ENCODE assay signal across 1 cellular context in genomic region chr11:66011239-66011784, GRCh38.
TF ChIP-seq lines count a peak whose summit lies in the region.

No MANE protein-coding gene starts in this region.

TF ChIP-seq in GM23338, 12 proteins besides CTCF, POLR2A, EP300 and RAD21 (continued from another document):
- TF ChIP-seq, protein P1, sequence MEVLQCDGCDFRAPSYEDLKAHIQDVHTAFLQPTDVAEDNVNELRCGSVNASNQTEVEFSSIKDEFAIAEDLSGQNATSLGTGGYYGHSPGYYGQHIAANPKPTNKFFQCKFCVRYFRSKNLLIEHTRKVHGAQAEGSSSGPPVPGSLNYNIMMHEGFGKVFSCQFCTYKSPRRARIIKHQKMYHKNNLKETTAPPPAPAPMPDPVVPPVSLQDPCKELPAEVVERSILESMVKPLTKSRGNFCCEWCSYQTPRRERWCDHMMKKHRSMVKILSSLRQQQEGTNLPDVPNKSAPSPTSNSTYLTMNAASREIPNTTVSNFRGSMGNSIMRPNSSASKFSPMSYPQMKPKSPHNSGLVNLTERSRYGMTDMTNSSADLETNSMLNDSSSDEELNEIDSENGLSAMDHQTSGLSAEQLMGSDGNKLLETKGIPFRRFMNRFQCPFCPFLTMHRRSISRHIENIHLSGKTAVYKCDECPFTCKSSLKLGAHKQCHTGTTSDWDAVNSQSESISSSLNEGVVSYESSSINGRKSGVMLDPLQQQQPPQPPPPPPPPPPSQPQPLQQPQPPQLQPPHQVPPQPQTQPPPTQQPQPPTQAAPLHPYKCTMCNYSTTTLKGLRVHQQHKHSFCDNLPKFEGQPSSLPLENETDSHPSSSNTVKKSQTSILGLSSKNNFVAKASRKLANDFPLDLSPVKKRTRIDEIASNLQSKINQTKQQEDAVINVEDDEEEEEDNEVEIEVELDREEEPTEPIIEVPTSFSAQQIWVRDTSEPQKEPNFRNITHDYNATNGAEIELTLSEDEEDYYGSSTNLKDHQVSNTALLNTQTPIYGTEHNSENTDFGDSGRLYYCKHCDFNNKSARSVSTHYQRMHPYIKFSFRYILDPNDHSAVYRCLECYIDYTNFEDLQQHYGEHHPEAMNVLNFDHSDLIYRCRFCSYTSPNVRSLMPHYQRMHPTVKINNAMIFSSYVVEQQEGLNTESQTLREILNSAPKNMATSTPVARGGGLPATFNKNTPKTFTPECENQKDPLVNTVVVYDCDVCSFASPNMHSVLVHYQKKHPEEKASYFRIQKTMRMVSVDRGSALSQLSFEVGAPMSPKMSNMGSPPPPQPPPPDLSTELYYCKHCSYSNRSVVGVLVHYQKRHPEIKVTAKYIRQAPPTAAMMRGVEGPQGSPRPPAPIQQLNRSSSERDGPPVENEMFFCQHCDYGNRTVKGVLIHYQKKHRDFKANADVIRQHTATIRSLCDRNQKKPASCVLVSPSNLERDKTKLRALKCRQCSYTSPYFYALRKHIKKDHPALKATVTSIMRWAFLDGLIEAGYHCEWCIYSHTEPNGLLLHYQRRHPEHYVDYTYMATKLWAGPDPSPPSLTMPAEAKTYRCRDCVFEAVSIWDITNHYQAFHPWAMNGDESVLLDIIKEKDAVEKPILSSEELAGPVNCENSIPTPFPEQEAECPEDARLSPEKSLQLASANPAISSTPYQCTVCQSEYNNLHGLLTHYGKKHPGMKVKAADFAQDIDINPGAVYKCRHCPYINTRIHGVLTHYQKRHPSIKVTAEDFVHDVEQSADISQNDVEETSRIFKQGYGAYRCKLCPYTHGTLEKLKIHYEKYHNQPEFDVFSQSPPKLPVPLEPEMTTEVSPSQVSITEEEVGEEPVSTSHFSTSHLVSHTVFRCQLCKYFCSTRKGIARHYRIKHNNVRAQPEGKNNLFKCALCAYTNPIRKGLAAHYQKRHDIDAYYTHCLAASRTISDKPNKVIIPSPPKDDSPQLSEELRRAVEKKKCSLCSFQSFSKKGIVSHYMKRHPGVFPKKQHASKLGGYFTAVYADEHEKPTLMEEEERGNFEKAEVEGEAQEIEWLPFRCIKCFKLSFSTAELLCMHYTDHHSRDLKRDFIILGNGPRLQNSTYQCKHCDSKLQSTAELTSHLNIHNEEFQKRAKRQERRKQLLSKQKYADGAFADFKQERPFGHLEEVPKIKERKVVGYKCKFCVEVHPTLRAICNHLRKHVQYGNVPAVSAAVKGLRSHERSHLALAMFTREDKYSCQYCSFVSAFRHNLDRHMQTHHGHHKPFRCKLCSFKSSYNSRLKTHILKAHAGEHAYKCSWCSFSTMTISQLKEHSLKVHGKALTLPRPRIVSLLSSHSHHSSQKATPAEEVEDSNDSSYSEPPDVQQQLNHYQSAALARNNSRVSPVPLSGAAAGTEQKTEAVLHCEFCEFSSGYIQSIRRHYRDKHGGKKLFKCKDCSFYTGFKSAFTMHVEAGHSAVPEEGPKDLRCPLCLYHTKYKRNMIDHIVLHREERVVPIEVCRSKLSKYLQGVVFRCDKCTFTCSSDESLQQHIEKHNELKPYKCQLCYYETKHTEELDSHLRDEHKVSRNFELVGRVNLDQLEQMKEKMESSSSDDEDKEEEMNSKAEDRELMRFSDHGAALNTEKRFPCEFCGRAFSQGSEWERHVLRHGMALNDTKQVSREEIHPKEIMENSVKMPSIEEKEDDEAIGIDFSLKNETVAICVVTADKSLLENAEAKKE (CRISPR knock-in tag; IDR thresholded peaks at IDR 0.05): no peak
- TF ChIP-seq, protein P2, sequence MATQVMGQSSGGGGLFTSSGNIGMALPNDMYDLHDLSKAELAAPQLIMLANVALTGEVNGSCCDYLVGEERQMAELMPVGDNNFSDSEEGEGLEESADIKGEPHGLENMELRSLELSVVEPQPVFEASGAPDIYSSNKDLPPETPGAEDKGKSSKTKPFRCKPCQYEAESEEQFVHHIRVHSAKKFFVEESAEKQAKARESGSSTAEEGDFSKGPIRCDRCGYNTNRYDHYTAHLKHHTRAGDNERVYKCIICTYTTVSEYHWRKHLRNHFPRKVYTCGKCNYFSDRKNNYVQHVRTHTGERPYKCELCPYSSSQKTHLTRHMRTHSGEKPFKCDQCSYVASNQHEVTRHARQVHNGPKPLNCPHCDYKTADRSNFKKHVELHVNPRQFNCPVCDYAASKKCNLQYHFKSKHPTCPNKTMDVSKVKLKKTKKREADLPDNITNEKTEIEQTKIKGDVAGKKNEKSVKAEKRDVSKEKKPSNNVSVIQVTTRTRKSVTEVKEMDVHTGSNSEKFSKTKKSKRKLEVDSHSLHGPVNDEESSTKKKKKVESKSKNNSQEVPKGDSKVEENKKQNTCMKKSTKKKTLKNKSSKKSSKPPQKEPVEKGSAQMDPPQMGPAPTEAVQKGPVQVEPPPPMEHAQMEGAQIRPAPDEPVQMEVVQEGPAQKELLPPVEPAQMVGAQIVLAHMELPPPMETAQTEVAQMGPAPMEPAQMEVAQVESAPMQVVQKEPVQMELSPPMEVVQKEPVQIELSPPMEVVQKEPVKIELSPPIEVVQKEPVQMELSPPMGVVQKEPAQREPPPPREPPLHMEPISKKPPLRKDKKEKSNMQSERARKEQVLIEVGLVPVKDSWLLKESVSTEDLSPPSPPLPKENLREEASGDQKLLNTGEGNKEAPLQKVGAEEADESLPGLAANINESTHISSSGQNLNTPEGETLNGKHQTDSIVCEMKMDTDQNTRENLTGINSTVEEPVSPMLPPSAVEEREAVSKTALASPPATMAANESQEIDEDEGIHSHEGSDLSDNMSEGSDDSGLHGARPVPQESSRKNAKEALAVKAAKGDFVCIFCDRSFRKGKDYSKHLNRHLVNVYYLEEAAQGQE (IDR thresholded peaks at IDR 0.05; ENCODE audit: unreplicated experiment): no peak
- no peak for TF ChIP-seq CREB1 (CRISPR knock-in tag; IDR thresholded peaks at IDR 0.05; ENCODE audit: low read depth)
- TF ChIP-seq ZNF114 (CRISPR knock-in tag; IDR thresholded peaks at IDR 0.05): no peak
- TF ChIP-seq NANOG (IDR thresholded peaks at IDR 0.05; ENCODE audit: borderline replicate concordance): no peak
- no peak for TF ChIP-seq ETS1 (IDR thresholded peaks at IDR 0.05)
